In genomic region chr2:217127744-217128143, GRCh38 we compare ENCODE assay signal across 19 cellular contexts.
DNase-seq lines count a peak whose midpoint lies in the region; ATAC-seq and TF ChIP-seq lines count a peak whose summit lies in the region.
"Had no signal": no experiment of that assay in that cellular context is flagged by ENCODE, and none has a peak within 500 bp of the region (broad histone marks: within the 10 kb centered on the region; RNA-seq: fewer than 3 reads in every experiment).

No MANE protein-coding gene starts in this region.

- no peak overlapping the region for H2AFZ ChIP-seq in SK-N-SH (ENCODE audit: low read depth)

- H3K9ac ChIP-seq in SK-N-SH: no peak overlapping the region

- peaks cover 0 to 2% of the 10 kb centered on the region in 2 donors for H3K4me1 Mint-ChIP-seq in stimulated activated naive B cell treated with anti-CD40 and anti-IgM and Interleukin-4, amounts not matched to agents 10 μg/mL and 1 μg/mL and 100 μg/mL, for 72 hours
- H3K4me1 Mint-ChIP-seq: WTC11 had no signal

- H3K36me3 ChIP-seq in SK-N-SH (replicated peaks in 1 of 2; ENCODE audit: control insufficient read depth in 1 of 2, insufficient read depth in 2 of 2, low read length in 1 of 2): no peaks in the 10 kb centered on the region
- H3K36me3 ChIP-seq: adrenal gland, gastroesophageal sphincter, SJCRH30 had no signal

- H4K20me1 ChIP-seq in SK-N-SH (ENCODE audit: insufficient read depth): no peaks in the 10 kb centered on the region

- CTCF ChIA-PET in SK-N-SH (lab: Yijun Ruan, JAX): interaction anchor here (1.1 to 2.2 kb wide), 3 partner anchors 383 to 432 kb away, joined by 3 to 5 read pairs (median 4); partner anchors contain the start of gene IGFBP5

- no peaks in the 10 kb centered on the region for H3K9me2 ChIP-seq in SK-N-SH

- H3K27ac Mint-ChIP-seq in stimulated activated naive B cell treated with anti-CD40 and anti-IgM and Interleukin-4, amounts not matched to agents 10 μg/mL and 1 μg/mL and 100 μg/mL, for 72 hours: no peak overlapping the region
- H3K27ac Mint-ChIP-seq: activated CD4-positive, alpha-beta memory T cell treated with anti-CD3 and anti-CD28 coated beads for 36 hours; WTC11 had no signal

- TF ChIP-seq EP300 in SK-N-SH (IDR thresholded peaks at IDR 0.05; ENCODE audit: borderline replicate concordance in 1 of 2, low read depth in 1 of 2, low read length in 1 of 2): peak in 1 of 2 experiments; percentile 74; a peak in 1 of 4 replicates

- peaks cover 2 to 3% of the 10 kb centered on the region in 2 donors for H3K9me3 Mint-ChIP-seq in stimulated activated naive B cell treated with anti-CD40 and anti-IgM and Interleukin-4, amounts not matched to agents 10 μg/mL and 1 μg/mL and 100 μg/mL, for 72 hours
- H3K9me3 Mint-ChIP-seq: activated CD4-positive, alpha-beta memory T cell treated with anti-CD3 and anti-CD28 coated beads for 36 hours; WTC11 had no signal

- no peak overlapping the region for H3K4me3 Mint-ChIP-seq in stimulated activated naive B cell treated with anti-CD40 and anti-IgM and Interleukin-4, amounts not matched to agents 10 μg/mL and 1 μg/mL and 100 μg/mL, for 72 hours
- H3K4me3 Mint-ChIP-seq: activated CD4-positive, alpha-beta memory T cell treated with anti-CD3 and anti-CD28 coated beads for 36 hours; WTC11 had no signal

- peaks cover 0 to 6% of the 10 kb centered on the region in 2 experiments; a peak in 2 of 4 replicates for H3K4me1 ChIP-seq in SK-N-SH (ENCODE audit: control insufficient read depth in 1 of 2, insufficient read depth in 2 of 2, low read depth in 1 of 2, low read length in 1 of 2)
- H3K4me1 ChIP-seq: adrenal gland, gastroesophageal sphincter, SJCRH30 had no signal

- no peaks in the 10 kb centered on the region for H3K79me2 ChIP-seq in SK-N-SH (ENCODE audit: insufficient read depth)

- H3K4me3 ChIP-seq in SK-N-SH (ENCODE audit: low read depth in 2 of 2, low read length in 1 of 2): no peak overlapping the region
- H3K4me3 ChIP-seq: adrenal gland, gastroesophageal sphincter, SJCRH30 had no signal

- H3K27me3 Mint-ChIP-seq in stimulated activated naive B cell treated with anti-CD40 and anti-IgM and Interleukin-4, amounts not matched to agents 10 μg/mL and 1 μg/mL and 100 μg/mL, for 72 hours: peaks cover 21 to 26% of the 10 kb centered on the region in 2 donors
- H3K27me3 Mint-ChIP-seq: activated CD4-positive, alpha-beta memory T cell treated with anti-CD3 and anti-CD28 coated beads for 36 hours had no signal

- no peak for TF ChIP-seq RAD21 in SK-N-SH (IDR thresholded peaks at IDR 0.05; ENCODE audit: low read length)

- peak overlapping the region in 1 of 2 experiments; percentile 70; a peak in 2 of 4 replicates for H3K27ac ChIP-seq in SK-N-SH (ENCODE audit: low read depth in 2 of 2, low read length in 1 of 2)
- H3K27ac ChIP-seq: adrenal gland, gastroesophageal sphincter, SJCRH30 had no signal

- 22% methylated on average over 2 of the region's 2 CpGs for WGBS in SK-N-SH (ENCODE audit: low lambda C conversion rate)

- H3K27me3 ChIP-seq in SK-N-SH (ENCODE audit: insufficient read depth): no peaks in the 10 kb centered on the region
- H3K27me3 ChIP-seq: adrenal gland, gastroesophageal sphincter, SJCRH30 had no signal

- POLR2A ChIA-PET in SK-N-SH (lab: Yijun Ruan, JAX): no interaction called here

- H3K4me2 ChIP-seq in SK-N-SH: no peak overlapping the region

- TF ChIP-seq CTCF in SK-N-SH (IDR thresholded peaks at IDR 0.05): no peak

- H3F3A ChIP-seq in SK-N-SH (replicated peaks; ENCODE audit: insufficient read depth): no peaks in the 10 kb centered on the region

- no peaks in the 10 kb centered on the region for H3K9me3 ChIP-seq in SK-N-SH
- H3K9me3 ChIP-seq: adrenal gland, gastroesophageal sphincter, SJCRH30 had no signal

- ATAC-seq in stimulated activated naive B cell treated with anti-CD40 and anti-IgM and Interleukin-4, amounts not matched to agents 10 μg/mL and 1 μg/mL and 100 μg/mL, for 72 hours (replicated peaks): no peak
- ATAC-seq: gastroesophageal sphincter, PC-3, WTC11 had no signal

- H3K36me3 Mint-ChIP-seq in stimulated activated naive B cell treated with anti-CD40 and anti-IgM and Interleukin-4, amounts not matched to agents 10 μg/mL and 1 μg/mL and 100 μg/mL, for 72 hours: no peaks in the 10 kb centered on the region
- H3K36me3 Mint-ChIP-seq: activated CD4-positive, alpha-beta memory T cell treated with anti-CD3 and anti-CD28 coated beads for 36 hours; WTC11 had no signal

- DNase-seq in EH (ENCODE audit: low read depth): peak; percentile 54
- DNase-seq in NCI-H146 treated with DMSO at 0.1 percent for 48 hours (lab: John Stamatoyannopoulos, UW; ENCODE audit: unreplicated experiment): peak; percentile 77
- DNase-seq in SK-N-SH: peak; percentile 64
- peak; percentile 58 for DNase-seq in iris pigment epithelial cell (ENCODE audit: low read depth)
- DNase-seq in NOMO-1 treated with dmso at 0.1 percent for 144 hours (lab: John Stamatoyannopoulos, UW; ENCODE audit: unreplicated experiment): no peak
- DNase-seq in stimulated activated naive B cell treated with anti-CD40 and anti-IgM and Interleukin-4, amounts not matched to agents 10 μg/mL and 1 μg/mL and 100 μg/mL, for 72 hours: no peak
- DNase-seq in stimulated activated CD4-positive, alpha-beta T cell treated with anti-CD3 and anti-CD28 coated beads, Interleukin-15, amount 100 ng/mL, for 24 hours: no peak
- no peak for DNase-seq in SKM-1 treated with dmso at 0.1 percent for 144 hours (lab: John Stamatoyannopoulos, UW; ENCODE audit: unreplicated experiment)
- DNase-seq: activated CD4-positive, alpha-beta memory T cell treated with anti-CD3 and anti-CD28 coated beads for 36 hours; activated effector memory CD4-positive, alpha-beta T cell treated with anti-CD3 and anti-CD28 coated beads, Interleukin-2, amount 50 U/mL, for 16 hours; adrenal gland; AML-193; NCI-H2029; NCI-H526 treated with DMSO at 0.1 percent for 48 hours; nucleus accumbens; PC-3 had no signal

TF ChIP-seq in SK-N-SH, 30 proteins besides CTCF, POLR2A, EP300 and RAD21 (continues in another document):
- TF ChIP-seq NFIC (IDR thresholded peaks at IDR 0.05; ENCODE audit: borderline replicate concordance) (no peak), SIN3A (IDR thresholded peaks at IDR 0.05; ENCODE audit: borderline replicate concordance, low read depth, low read length) (no peak), TEAD4 (IDR thresholded peaks at IDR 0.05; ENCODE audit: borderline replicate concordance, insufficient read depth) (no peak), RFX5 (IDR thresholded peaks at IDR 0.05; ENCODE audit: low read length) (no peak), RXRA (IDR thresholded peaks at IDR 0.05; ENCODE audit: borderline replicate concordance, low read depth) (no peak), PBX3 (IDR thresholded peaks at IDR 0.05) (no peak), SMC3 (IDR thresholded peaks at IDR 0.05; ENCODE audit: low read depth, low read length) (no peak), FOSL2 (IDR thresholded peaks at IDR 0.05; ENCODE audit: borderline replicate concordance, low read depth) (no peak), RCOR1 (IDR thresholded peaks at IDR 0.05; ENCODE audit: low read length) (peak; percentile 63), ELF1 (IDR thresholded peaks at IDR 0.05) (no peak), TCF12 (IDR thresholded peaks at IDR 0.05) (no peak), FOXM1 (IDR thresholded peaks at IDR 0.05; ENCODE audit: low read depth) (no peak), FOXJ3 (CRISPR knock-in tag; IDR thresholded peaks at IDR 0.05) (0 out of 2 replicates have a peak, but pooled peaks have one; percentile 24), JUND (IDR thresholded peaks at IDR 0.05) (no peak), GATA2 (CRISPR knock-in tag; IDR thresholded peaks at IDR 0.05) (peak; percentile 94), MXI1 (IDR thresholded peaks at IDR 0.05; ENCODE audit: low read depth, low read length) (no peak), CHD2 (IDR thresholded peaks at IDR 0.05; ENCODE audit: low read length, partially characterized antibody) (peak; percentile 26)
- TF ChIP-seq, protein P1, sequence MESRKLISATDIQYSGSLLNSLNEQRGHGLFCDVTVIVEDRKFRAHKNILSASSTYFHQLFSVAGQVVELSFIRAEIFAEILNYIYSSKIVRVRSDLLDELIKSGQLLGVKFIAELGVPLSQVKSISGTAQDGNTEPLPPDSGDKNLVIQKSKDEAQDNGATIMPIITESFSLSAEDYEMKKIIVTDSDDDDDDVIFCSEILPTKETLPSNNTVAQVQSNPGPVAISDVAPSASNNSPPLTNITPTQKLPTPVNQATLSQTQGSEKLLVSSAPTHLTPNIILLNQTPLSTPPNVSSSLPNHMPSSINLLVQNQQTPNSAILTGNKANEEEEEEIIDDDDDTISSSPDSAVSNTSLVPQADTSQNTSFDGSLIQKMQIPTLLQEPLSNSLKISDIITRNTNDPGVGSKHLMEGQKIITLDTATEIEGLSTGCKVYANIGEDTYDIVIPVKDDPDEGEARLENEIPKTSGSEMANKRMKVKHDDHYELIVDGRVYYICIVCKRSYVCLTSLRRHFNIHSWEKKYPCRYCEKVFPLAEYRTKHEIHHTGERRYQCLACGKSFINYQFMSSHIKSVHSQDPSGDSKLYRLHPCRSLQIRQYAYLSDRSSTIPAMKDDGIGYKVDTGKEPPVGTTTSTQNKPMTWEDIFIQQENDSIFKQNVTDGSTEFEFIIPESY (IDR thresholded peaks at IDR 0.05; ENCODE audit: borderline replicate concordance, low read depth): no peak
- TF ChIP-seq, protein P2, sequence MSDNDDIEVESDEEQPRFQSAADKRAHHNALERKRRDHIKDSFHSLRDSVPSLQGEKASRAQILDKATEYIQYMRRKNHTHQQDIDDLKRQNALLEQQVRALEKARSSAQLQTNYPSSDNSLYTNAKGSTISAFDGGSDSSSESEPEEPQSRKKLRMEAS (IDR thresholded peaks at IDR 0.05; ENCODE audit: low read depth): no peak
- TF ChIP-seq, protein P3, sequence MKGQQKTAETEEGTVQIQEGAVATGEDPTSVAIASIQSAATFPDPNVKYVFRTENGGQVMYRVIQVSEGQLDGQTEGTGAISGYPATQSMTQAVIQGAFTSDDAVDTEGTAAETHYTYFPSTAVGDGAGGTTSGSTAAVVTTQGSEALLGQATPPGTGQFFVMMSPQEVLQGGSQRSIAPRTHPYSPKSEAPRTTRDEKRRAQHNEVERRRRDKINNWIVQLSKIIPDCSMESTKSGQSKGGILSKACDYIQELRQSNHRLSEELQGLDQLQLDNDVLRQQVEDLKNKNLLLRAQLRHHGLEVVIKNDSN (IDR thresholded peaks at IDR 0.05; ENCODE audit: borderline replicate concordance, low read depth): no peak

Comparison
In these comparisons a context has a peak if more than half of its experiments do, and no peak if none do; other contexts are left out.
1. DNase-seq: peak in EH (single experiment), NCI-H146 treated with DMSO at 0.1 percent for 48 hours (single experiment), SK-N-SH (single experiment) and iris pigment epithelial cell (single experiment); none in NOMO-1 treated with dmso at 0.1 percent for 144 hours (single experiment), stimulated activated naive B cell treated with anti-CD40 and anti-IgM and Interleukin-4, amounts not matched to agents 10 μg/mL and 1 μg/mL and 100 μg/mL, for 72 hours (single experiment), stimulated activated CD4-positive, alpha-beta T cell treated with anti-CD3 and anti-CD28 coated beads, Interleukin-15, amount 100 ng/mL, for 24 hours (single experiment) and SKM-1 treated with dmso at 0.1 percent for 144 hours (single experiment).